Comparison of ENCODE assay signal across 8 cellular contexts in the genomic region with DNA sequence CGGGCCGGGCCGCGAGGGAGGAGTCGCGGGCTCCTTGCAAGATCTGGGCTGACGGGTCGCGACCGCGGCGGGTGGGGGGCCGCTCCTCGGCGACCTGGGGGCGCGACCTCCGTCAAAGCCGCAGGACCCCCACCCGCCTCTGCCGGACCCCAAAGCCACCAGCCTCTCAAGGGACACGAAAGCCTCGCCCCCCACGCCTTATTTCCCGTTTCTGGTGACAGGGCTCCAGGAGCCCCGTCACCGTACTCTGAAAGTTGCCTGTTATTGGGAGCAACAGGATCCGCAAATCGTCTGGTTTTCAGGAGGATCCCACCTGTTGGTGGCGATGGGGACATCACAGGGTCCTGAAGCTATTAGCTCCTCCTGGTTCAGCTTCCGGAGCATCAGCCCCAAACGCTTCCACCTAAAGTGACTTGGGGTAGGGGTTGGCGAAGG. TPM values are rescaled to one million over a fixed set of nuclear protein-coding genes. Genes with fewer than 3 reads are reported as not detected.
DNase-seq lines count a peak whose midpoint lies in the region; ATAC-seq and TF ChIP-seq lines count a peak whose summit lies in the region.

No MANE protein-coding gene starts in this region.

- ATAC-seq in HG03097 (IDR thresholded peaks at IDR 0.05; ENCODE audit: low FRiP score, unreplicated experiment), result peak; percentile 14
- no peak for ATAC-seq in GM18498 (IDR thresholded peaks at IDR 0.05; ENCODE audit: unreplicated experiment)

- H3K27ac Mint-ChIP-seq in nephron progenitor cell, result peak overlapping the region; percentile 94

- no peaks in the 10 kb centered on the region for H3K9me3 Mint-ChIP-seq in nephron progenitor cell

- H3K4me3 Mint-ChIP-seq in nephron progenitor cell, result peak overlapping the region; percentile 99

- H3K27me3 Mint-ChIP-seq in nephron progenitor cell (ENCODE audit: low read depth, poor library complexity), result peaks cover 4% of the 10 kb centered on the region

- peak overlapping the region; percentile 93 for H3K4me3 ChIP-seq in epithelial cell of proximal tubule (ENCODE audit: low read depth, low read length)

- H3K4me1 Mint-ChIP-seq in nephron progenitor cell, result peaks cover 47% of the 10 kb centered on the region

- DNase-seq in CMK (ENCODE audit: low read depth) (peak; percentile 21), SW480 (ENCODE audit: low spot score) (peak; percentile 33), epithelial cell of proximal tubule (ENCODE audit: low read depth) (no peak), nephron progenitor cell (peak; percentile 51), islet precursor cell (no peak), cortex of kidney (lab: John Stamatoyannopoulos, UW) (no peak)

- peaks cover 39% of the 10 kb centered on the region for H3K36me3 Mint-ChIP-seq in nephron progenitor cell (ENCODE audit: low read depth)

- TF ChIP-seq CTCF in epithelial cell of proximal tubule (conservative IDR thresholded peaks at IDR 0.05; ENCODE audit: low read depth, low read length) (no peak), nephron progenitor cell (IDR thresholded peaks at IDR 0.05) (no peak)

RNA-seq across cellular contexts. Expression of a gene that starts 0.5 kb away (rescaled TPM):
- 14.7 and 22.0 TPM in 2 replicates for total RNA-seq in epithelial cell of proximal tubule

RNA-seq across cellular contexts. Expression of a gene that starts 0.9 kb away (rescaled TPM):
- 30.0 and 32.2 TPM in 2 replicates for total RNA-seq in epithelial cell of proximal tubule

RNA-seq across cellular contexts. Expression of a gene that starts 48.1 kb away (rescaled TPM):
- not detected in 2 replicates for total RNA-seq in epithelial cell of proximal tubule

Comparison
In these comparisons a context has a peak if more than half of its experiments do, and no peak if none do; other contexts are left out.
1. DNase-seq: peak in CMK (single experiment), SW480 (single experiment) and nephron progenitor cell (single experiment); none in epithelial cell of proximal tubule (single experiment), islet precursor cell (single experiment) and cortex of kidney (single experiment).